ENCODE assay signal across 1 cellular context in genomic region chr13:41007359-41008118, GRCh38.
TF ChIP-seq lines count a peak whose summit lies in the region.

No MANE protein-coding gene starts in this region.

TF ChIP-seq in HepG2, 621 proteins besides CTCF, POLR2A, EP300 and RAD21 (continued from another document and continues in another):
- no peak for TF ChIP-seq DMTF1 (CRISPR knock-in tag; IDR thresholded peaks at IDR 0.05)
- no peak for TF ChIP-seq SMARCC2 (IDR thresholded peaks at IDR 0.05)
- TF ChIP-seq ZNF124 (CRISPR knock-in tag; IDR thresholded peaks at IDR 0.05), result no peak
- TF ChIP-seq CREB1 (IDR thresholded peaks at IDR 0.05), result no peak
- TF ChIP-seq CREB1 (CRISPR knock-in tag; IDR thresholded peaks at IDR 0.05), result no peak
- no peak for TF ChIP-seq AGO1 (IDR thresholded peaks at IDR 0.05; ENCODE audit: low read depth, low read length, poor library complexity, severe bottlenecking)
- no peak for TF ChIP-seq SOX13 (IDR thresholded peaks at IDR 0.05)
- peak in 1 of 2 experiments; percentile 65; a peak in 2 of 4 replicates for TF ChIP-seq SOX13 (CRISPR knock-in tag; conservative IDR thresholded peaks at IDR 0.05 in 1 of 2, IDR thresholded peaks at IDR 0.05 in 1 of 2)
- TF ChIP-seq MEIS1 (CRISPR knock-in tag; IDR thresholded peaks at IDR 0.05; ENCODE audit: borderline replicate concordance), result no peak
- no peak for TF ChIP-seq MTF1 (CRISPR knock-in tag; IDR thresholded peaks at IDR 0.05)
- no peak for TF ChIP-seq ZNF414 (CRISPR knock-in tag; IDR thresholded peaks at IDR 0.05)
- TF ChIP-seq ZNF333 (CRISPR knock-in tag; IDR thresholded peaks at IDR 0.05; ENCODE audit: borderline replicate concordance), result no peak
- no peak; the same call in 1 of the 2 replicates for TF ChIP-seq EHMT2 (IDR thresholded peaks at IDR 0.05; ENCODE audit: borderline replicate concordance, low read depth, low read length)
- no peak for TF ChIP-seq PHF20 (CRISPR knock-in tag; IDR thresholded peaks at IDR 0.05)
- TF ChIP-seq CENPX (CRISPR knock-in tag; IDR thresholded peaks at IDR 0.05), result no peak
- TF ChIP-seq NBN (conservative IDR thresholded peaks at IDR 0.05), result no peak
- no peak for TF ChIP-seq KIAA2018 (CRISPR knock-in tag; IDR thresholded peaks at IDR 0.05; ENCODE audit: borderline replicate concordance)
- no peak for TF ChIP-seq FUBP1 (CRISPR knock-in tag; IDR thresholded peaks at IDR 0.05; ENCODE audit: borderline replicate concordance)
- no peak for TF ChIP-seq CHD4 (IDR thresholded peaks at IDR 0.05; ENCODE audit: borderline replicate concordance, low read length)
- no peak for TF ChIP-seq SAP130 (CRISPR knock-in tag; IDR thresholded peaks at IDR 0.05; ENCODE audit: low read depth)
- TF ChIP-seq ZNF501 (CRISPR knock-in tag; IDR thresholded peaks at IDR 0.05), result no peak
- no peak for TF ChIP-seq BRF2 (CRISPR knock-in tag; IDR thresholded peaks at IDR 0.05)
- peak; percentile 68 for TF ChIP-seq FOXA3 (CRISPR knock-in tag; IDR thresholded peaks at IDR 0.05)
- no peak for TF ChIP-seq SP5 (CRISPR knock-in tag; IDR thresholded peaks at IDR 0.05; ENCODE audit: borderline replicate concordance, low read depth)
- TF ChIP-seq ZNF281 (CRISPR knock-in tag; IDR thresholded peaks at IDR 0.05; ENCODE audit: borderline replicate concordance), result no peak
- no peak for TF ChIP-seq SUZ12 (IDR thresholded peaks at IDR 0.05; ENCODE audit: low read depth, low read length)
- TF ChIP-seq MYNN (CRISPR knock-in tag; IDR thresholded peaks at IDR 0.05; ENCODE audit: low read depth), result no peak
- no peak for TF ChIP-seq MYC (CRISPR knock-in tag; IDR thresholded peaks at IDR 0.05; ENCODE audit: borderline replicate concordance)
- no peak for TF ChIP-seq TOE1 (CRISPR knock-in tag; IDR thresholded peaks at IDR 0.05)
- TF ChIP-seq ZFP37 (CRISPR knock-in tag; IDR thresholded peaks at IDR 0.05; ENCODE audit: borderline replicate concordance), result no peak
- TF ChIP-seq ARID5B (CRISPR knock-in tag; IDR thresholded peaks at IDR 0.05), result peak; percentile 49; the same call in 1 of the 2 replicates
- no peak for TF ChIP-seq ZNF616 (CRISPR knock-in tag; IDR thresholded peaks at IDR 0.05; ENCODE audit: low read depth)
- TF ChIP-seq GATAD2A (CRISPR knock-in tag; IDR thresholded peaks at IDR 0.05), result peak; percentile 82
- TF ChIP-seq ZNF703 (CRISPR knock-in tag; IDR thresholded peaks at IDR 0.05; ENCODE audit: borderline replicate concordance), result no peak
- no peak for TF ChIP-seq ZNF574 (CRISPR knock-in tag; IDR thresholded peaks at IDR 0.05)
